16 cellular contexts compared by ENCODE assay signal in genomic region chr12:50248406-50248805, GRCh38. TPM values are rescaled to one million over a fixed set of nuclear protein-coding genes. Genes with fewer than 3 reads are reported as not detected.
A peak's percentile ranks its signal among the peaks of the same experiment; 100 is the strongest.
DNase-seq lines count a peak whose midpoint lies in the region; ATAC-seq and TF ChIP-seq lines count a peak whose summit lies in the region.
"Had no signal": no experiment of that assay in that cellular context is flagged by ENCODE, and none has a peak within 500 bp of the region (broad histone marks: within the 10 kb centered on the region; RNA-seq: fewer than 3 reads in every experiment).

No MANE protein-coding gene starts in this region.

- intact Hi-C loops in activated CD4-positive, alpha-beta T cell treated with anti-CD3 and anti-CD28 coated beads, Interleukin-2, amount 10 ng/mL, durations not matched to agents 24 days and 14 days (cut with micrococcal nuclease), result no loop called here
- intact Hi-C loops in Panc1 (cut with micrococcal nuclease; ENCODE audit: unreplicated experiment), result no loop called here

- H3K27ac ChIP-seq in Panc1 (ENCODE audit: low read length) (peak overlapping the region; percentile 86), foreskin keratinocyte (peak overlapping the region; percentile 97)
- H3K27ac ChIP-seq: C4-2B had no signal

- ATAC-seq in Panc1, result no peak
- ATAC-seq in foreskin keratinocyte, result no peak
- no peak for ATAC-seq in stimulated activated memory B cell treated with anti-CD40 and anti-IgM and Interleukin-4, amounts not matched to agents 10 μg/mL and 1 μg/mL and 100 μg/mL, for 72 hours
- ATAC-seq: body of pancreas had no signal

- peak overlapping the region; percentile 1 for H3K27ac Mint-ChIP-seq in activated CD4-positive, alpha-beta T cell treated with anti-CD3 and anti-CD28 coated beads, Interleukin-2, amount 10 ng/mL, durations not matched to agents 24 days and 14 days
- H3K27ac Mint-ChIP-seq in stimulated activated memory B cell treated with anti-CD40 and anti-IgM and Interleukin-4, amounts not matched to agents 10 μg/mL and 1 μg/mL and 100 μg/mL, for 72 hours, result no peak overlapping the region
- H3K27ac Mint-ChIP-seq: activated naive CD4-positive, alpha-beta T cell treated with anti-CD3 and anti-CD28 coated beads for 36 hours had no signal

- POLR2A ChIA-PET in Panc1 (lab: Charles Lee), result no interaction called here

- H3K4me3 Mint-ChIP-seq in activated CD4-positive, alpha-beta T cell treated with anti-CD3 and anti-CD28 coated beads, Interleukin-2, amount 10 ng/mL, durations not matched to agents 24 days and 14 days, result peak overlapping the region; percentile 15
- H3K4me3 Mint-ChIP-seq in stimulated activated memory B cell treated with anti-CD40 and anti-IgM and Interleukin-4, amounts not matched to agents 10 μg/mL and 1 μg/mL and 100 μg/mL, for 72 hours, result peak overlapping the region; percentile 37
- H3K4me3 Mint-ChIP-seq: activated naive CD4-positive, alpha-beta T cell treated with anti-CD3 and anti-CD28 coated beads for 36 hours had no signal

- H3K4me1 ChIP-seq in Panc1 (ENCODE audit: control insufficient read depth, insufficient read depth, low read length) (peaks cover 61% of the 10 kb centered on the region), foreskin keratinocyte (peaks cover 52% of the 10 kb centered on the region)

- H3K9me3 ChIP-seq in Panc1 (ENCODE audit: control insufficient read depth, insufficient read depth, low read depth, low read length), result no peaks in the 10 kb centered on the region
- H3K9me3 ChIP-seq: body of pancreas, heart left ventricle had no signal

- peaks cover 5% of the 10 kb centered on the region for H3K9me3 Mint-ChIP-seq in activated CD4-positive, alpha-beta T cell treated with anti-CD3 and anti-CD28 coated beads, Interleukin-2, amount 10 ng/mL, durations not matched to agents 24 days and 14 days
- no peaks in the 10 kb centered on the region for H3K9me3 Mint-ChIP-seq in stimulated activated memory B cell treated with anti-CD40 and anti-IgM and Interleukin-4, amounts not matched to agents 10 μg/mL and 1 μg/mL and 100 μg/mL, for 72 hours
- H3K9me3 Mint-ChIP-seq: activated naive CD4-positive, alpha-beta T cell treated with anti-CD3 and anti-CD28 coated beads for 36 hours had no signal

- CTCF ChIA-PET in Panc1 (lab: Charles Lee), result no interaction called here

- peaks cover 36% of the 10 kb centered on the region for H3K4me1 Mint-ChIP-seq in activated CD4-positive, alpha-beta T cell treated with anti-CD3 and anti-CD28 coated beads, Interleukin-2, amount 10 ng/mL, durations not matched to agents 24 days and 14 days
- peaks cover 39% of the 10 kb centered on the region for H3K4me1 Mint-ChIP-seq in stimulated activated memory B cell treated with anti-CD40 and anti-IgM and Interleukin-4, amounts not matched to agents 10 μg/mL and 1 μg/mL and 100 μg/mL, for 72 hours

- peaks cover 6% of the 10 kb centered on the region for H3K36me3 Mint-ChIP-seq in activated CD4-positive, alpha-beta T cell treated with anti-CD3 and anti-CD28 coated beads, Interleukin-2, amount 10 ng/mL, durations not matched to agents 24 days and 14 days (ENCODE audit: low read depth)
- peaks cover 11% of the 10 kb centered on the region for H3K36me3 Mint-ChIP-seq in stimulated activated memory B cell treated with anti-CD40 and anti-IgM and Interleukin-4, amounts not matched to agents 10 μg/mL and 1 μg/mL and 100 μg/mL, for 72 hours

- TF ChIP-seq CTCF in Panc1 (IDR thresholded peaks at IDR 0.05) (no peak), foreskin keratinocyte (conservative IDR thresholded peaks at IDR 0.05) (no peak)

- H3K27me3 ChIP-seq in Panc1 (ENCODE audit: control insufficient read depth, insufficient read depth, low read length) (no peaks in the 10 kb centered on the region), foreskin keratinocyte (no peaks in the 10 kb centered on the region)
- H3K27me3 ChIP-seq: body of pancreas, heart left ventricle had no signal

- DNase-seq in activated CD4-positive, alpha-beta T cell treated with anti-CD3 and anti-CD28 coated beads, Interleukin-2, amount 10 ng/mL, durations not matched to agents 24 days and 14 days, result no peak
- DNase-seq in activated CD4-positive, alpha-beta T cell treated with anti-CD3 and anti-CD28 coated beads, Interleukin-2, amount 50 U/mL, for 4 hours, result no peak
- DNase-seq in Panc1 (ENCODE audit: low read depth, low spot score), result no peak
- no peak for DNase-seq in foreskin keratinocyte
- DNase-seq in NCI-H2227 treated with DMSO at 0.1 percent for 48 hours (lab: John Stamatoyannopoulos, UW), result no peak
- no peak for DNase-seq in D341Med (ENCODE audit: low spot score)
- DNase-seq in NCI-H748 treated with DMSO at 0.1 percent for 48 hours (lab: John Stamatoyannopoulos, UW), result no peak
- DNase-seq: activated naive CD4-positive, alpha-beta T cell treated with anti-CD3 and anti-CD28 coated beads for 36 hours; body of pancreas; DND-41; heart left ventricle; kidney; midbrain; NCI-H2081 treated with DMSO at 0.1 percent for 48 hours had no signal

- no peaks in the 10 kb centered on the region for H3K36me3 ChIP-seq in Panc1 (ENCODE audit: control insufficient read depth, insufficient read depth, low read length)

- in situ Hi-C loops in Panc1 (cut with HindIII; ENCODE audit: low pct_unique_long_range_greater_than_20kb, low sequenced_read_pairs), result no loop called here

- no peak overlapping the region for H3K4me3 ChIP-seq in Panc1 (ENCODE audit: low read depth in 2 of 2, low read length in 2 of 2)
- H3K4me3 ChIP-seq: body of pancreas, heart left ventricle had no signal

- BruUV-seq in Panc1 (replicated peaks; lab: Mats Ljungman, UMichigan), result no TSS peak

- H3K27me3 Mint-ChIP-seq in activated CD4-positive, alpha-beta T cell treated with anti-CD3 and anti-CD28 coated beads, Interleukin-2, amount 10 ng/mL, durations not matched to agents 24 days and 14 days, result no peaks in the 10 kb centered on the region
- H3K27me3 Mint-ChIP-seq in stimulated activated memory B cell treated with anti-CD40 and anti-IgM and Interleukin-4, amounts not matched to agents 10 μg/mL and 1 μg/mL and 100 μg/mL, for 72 hours, result peaks cover 16% of the 10 kb centered on the region

RNA-seq across cellular contexts. Expression of gene LIMA1, which starts 34.9 kb away (rescaled TPM):
- total RNA-seq in activated CD4-positive, alpha-beta T cell treated with anti-CD3 and anti-CD28 coated beads, Interleukin-2, amount 10 ng/mL, durations not matched to agents 24 days and 14 days, result 94.6 and 98.2 TPM in 2 replicates
- total RNA-seq in Panc1 (2021; ENCODE audit: unreplicated experiment), result 155 TPM
- 69.9 TPM for polyA plus RNA-seq in Panc1 (2012; ENCODE audit: insufficient read length)
- total RNA-seq in foreskin keratinocyte, result 512 and 582 TPM in 2 replicates
- 244 and 245 TPM in 2 replicates for polyA plus RNA-seq in foreskin keratinocyte
